ENCODE assay signal across 25 cellular contexts in the genomic region with DNA sequence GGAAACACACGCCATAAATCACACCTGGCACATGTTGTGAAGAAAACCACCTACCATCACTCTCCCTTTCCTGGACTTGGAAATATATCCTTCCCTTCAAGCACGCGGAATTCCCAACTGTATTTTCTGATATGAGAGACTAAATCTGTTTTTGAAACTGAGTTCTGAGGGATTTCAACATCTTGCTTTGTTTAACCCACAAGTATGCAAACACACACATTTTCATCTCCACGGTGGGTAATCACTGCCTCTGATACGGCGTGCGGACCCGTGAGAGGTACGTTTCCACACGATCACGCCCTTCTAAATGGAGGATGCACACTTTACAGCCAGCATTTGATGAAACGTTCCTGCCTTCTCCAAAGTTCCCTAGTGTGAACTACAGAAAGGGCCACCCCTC.
DNase-seq lines count a peak whose midpoint lies in the region; FAIRE-seq and TF ChIP-seq lines count a peak whose summit lies in the region.
"Had no signal": no experiment of that assay in that cellular context is flagged by ENCODE, and none has a peak within 500 bp of the region (broad histone marks: within the 10 kb centered on the region; RNA-seq: fewer than 3 reads in every experiment).

No MANE protein-coding gene starts in this region.

- H3K79me2 ChIP-seq in OCI-LY7 (ENCODE audit: insufficient read depth, low read depth, low read length) = no peaks in the 10 kb centered on the region

- no TSS peak for BruUV-seq in OCI-LY7 (replicated peaks; lab: Mats Ljungman, UMichigan)

- TF ChIP-seq CTCF in OCI-LY7 (conservative IDR thresholded peaks at IDR 0.05; ENCODE audit: low read length) = no peak
- TF ChIP-seq CTCF in endodermal cell (conservative IDR thresholded peaks at IDR 0.05) = no peak
- TF ChIP-seq CTCF in neural crest cell (conservative IDR thresholded peaks at IDR 0.05) = no peak

- FAIRE-seq in GM12892 (lab: Jason Lieb, UNC) = peak; percentile 54
- FAIRE-seq: GM12878, islet of Langerhans had no signal

- H3K27ac ChIP-seq in OCI-LY7 (ENCODE audit: low read depth, low read length, poor library complexity, severe bottlenecking) (no peak overlapping the region), endodermal cell (ENCODE audit: low read depth, low read length) (peak overlapping the region; percentile 44)
- H3K27ac ChIP-seq: brain microvascular endothelial cell, suprapubic skin had no signal

- CTCF ChIA-PET in OCI-LY7 (lab: Charles Lee; ENCODE audit: unreplicated experiment) = no interaction called here

- no peak overlapping the region for H3K9ac ChIP-seq in endodermal cell (ENCODE audit: extremely low read depth, low read length, poor library complexity, severe bottlenecking)

- H3K9me3 Mint-ChIP-seq in endodermal cell (peaks cover 12% of the 10 kb centered on the region), neural crest cell (no peaks in the 10 kb centered on the region)
- no peaks in the 10 kb centered on the region for H3K9me3 Mint-ChIP-seq in T-helper 2 cell treated with Interferon-gamma antibody and Interleukin-4, amounts not matched to agents 5 μg/mL and 100 μg/mL, for 36 hours
- H3K9me3 Mint-ChIP-seq: activated CD4-positive, alpha-beta memory T cell treated with anti-CD3 and anti-CD28 coated beads, Interleukin-2, amount 10 ng/mL, durations not matched to agents 7 days and 5 days; activated naive CD4-positive, alpha-beta T cell treated with anti-CD3 and anti-CD28 coated beads, Interleukin-2, amount 50 U/mL, for 24 hours; activated T-cell treated with anti-CD3 and anti-CD28 coated beads, Interleukin-2, amount 50 U/mL, for 24 hours; naive thymus-derived CD4-positive, alpha-beta T cell had no signal

- H3K27ac Mint-ChIP-seq in endodermal cell = peak overlapping the region; percentile 28
- H3K27ac Mint-ChIP-seq in neural crest cell (ENCODE audit: unreplicated experiment) = peak overlapping the region; percentile 5
- no peak overlapping the region for H3K27ac Mint-ChIP-seq in T-helper 2 cell treated with Interferon-gamma antibody and Interleukin-4, amounts not matched to agents 5 μg/mL and 100 μg/mL, for 36 hours
- H3K27ac Mint-ChIP-seq: activated CD4-positive, alpha-beta memory T cell treated with anti-CD3 and anti-CD28 coated beads, Interleukin-2, amount 10 ng/mL, durations not matched to agents 7 days and 5 days; activated naive CD4-positive, alpha-beta T cell treated with anti-CD3 and anti-CD28 coated beads, Interleukin-2, amount 50 U/mL, for 24 hours; activated T-cell treated with anti-CD3 and anti-CD28 coated beads, Interleukin-2, amount 50 U/mL, for 24 hours; naive thymus-derived CD4-positive, alpha-beta T cell had no signal

- H4K20me1 ChIP-seq in OCI-LY7 (ENCODE audit: insufficient read depth, low read length) = no peaks in the 10 kb centered on the region

- 75 to 80% methylated on average over 12 of the region's 12 CpGs for WGBS in endodermal cell (ENCODE audit: insufficient coverage in 1 of 2, insufficient read length in 1 of 2), 2 experiments

- no peaks in the 10 kb centered on the region for H3K27me3 ChIP-seq in endodermal cell (ENCODE audit: control insufficient read depth, insufficient read depth, low read length, poor library complexity, severe bottlenecking)
- H3K27me3 ChIP-seq: brain microvascular endothelial cell, heart left ventricle, suprapubic skin had no signal

- peaks cover 18% of the 10 kb centered on the region for H3K4me1 ChIP-seq in OCI-LY7 (ENCODE audit: insufficient read depth, low read length, poor library complexity, severe bottlenecking)
- peaks cover 11% of the 10 kb centered on the region for H3K4me1 ChIP-seq in endodermal cell (ENCODE audit: control insufficient read depth, insufficient read depth, low read length)

- H3K9me2 ChIP-seq in OCI-LY7 (ENCODE audit: insufficient read depth, low read length) = no peaks in the 10 kb centered on the region

- H3K4me3 ChIP-seq in OCI-LY7 (ENCODE audit: low read depth, low read length, poor library complexity, severe bottlenecking) (peak overlapping the region; percentile 12), endodermal cell (ENCODE audit: low read length) (no peak overlapping the region)
- H3K4me3 ChIP-seq: GM12878, heart left ventricle, smooth muscle cell, suprapubic skin had no signal

- TF ChIP-seq POLR2A in GM12892 (IDR thresholded peaks at IDR 0.05; ENCODE audit: low read depth, low read length) = no peak

- H3K4me1 Mint-ChIP-seq in endodermal cell = peaks cover 36% of the 10 kb centered on the region
- peaks cover 54% of the 10 kb centered on the region for H3K4me1 Mint-ChIP-seq in neural crest cell
- no peaks in the 10 kb centered on the region for H3K4me1 Mint-ChIP-seq in T-helper 2 cell treated with Interferon-gamma antibody and Interleukin-4, amounts not matched to agents 5 μg/mL and 100 μg/mL, for 36 hours (ENCODE audit: low read depth)
- H3K4me1 Mint-ChIP-seq: activated CD4-positive, alpha-beta memory T cell treated with anti-CD3 and anti-CD28 coated beads, Interleukin-2, amount 10 ng/mL, durations not matched to agents 7 days and 5 days; activated naive CD4-positive, alpha-beta T cell treated with anti-CD3 and anti-CD28 coated beads, Interleukin-2, amount 50 U/mL, for 24 hours; naive thymus-derived CD4-positive, alpha-beta T cell had no signal

- H3K36me3 ChIP-seq in OCI-LY7 (ENCODE audit: insufficient read depth, low read length) (no peaks in the 10 kb centered on the region), endodermal cell (ENCODE audit: control insufficient read depth, insufficient read depth, low read length) (peaks cover 17% of the 10 kb centered on the region)
- H3K36me3 ChIP-seq: brain microvascular endothelial cell had no signal

- H3K36me3 Mint-ChIP-seq in endodermal cell (ENCODE audit: low read depth) = peaks cover 54% of the 10 kb centered on the region
- H3K36me3 Mint-ChIP-seq in neural crest cell (ENCODE audit: low read depth) = peaks cover 24% of the 10 kb centered on the region
- H3K36me3 Mint-ChIP-seq in T-helper 2 cell treated with Interferon-gamma antibody and Interleukin-4, amounts not matched to agents 5 μg/mL and 100 μg/mL, for 36 hours (ENCODE audit: low read depth) = no peaks in the 10 kb centered on the region
- H3K36me3 Mint-ChIP-seq: activated naive CD4-positive, alpha-beta T cell treated with anti-CD3 and anti-CD28 coated beads, Interleukin-2, amount 50 U/mL, for 24 hours; naive thymus-derived CD4-positive, alpha-beta T cell had no signal

- H3K4me3 Mint-ChIP-seq in endodermal cell (no peak overlapping the region), neural crest cell (no peak overlapping the region)
- no peak overlapping the region for H3K4me3 Mint-ChIP-seq in T-helper 2 cell treated with Interferon-gamma antibody and Interleukin-4, amounts not matched to agents 5 μg/mL and 100 μg/mL, for 36 hours
- H3K4me3 Mint-ChIP-seq: activated CD4-positive, alpha-beta memory T cell treated with anti-CD3 and anti-CD28 coated beads, Interleukin-2, amount 10 ng/mL, durations not matched to agents 7 days and 5 days; activated naive CD4-positive, alpha-beta T cell treated with anti-CD3 and anti-CD28 coated beads, Interleukin-2, amount 50 U/mL, for 24 hours; activated T-cell treated with anti-CD3 and anti-CD28 coated beads, Interleukin-2, amount 50 U/mL, for 24 hours; naive thymus-derived CD4-positive, alpha-beta T cell had no signal

- no peaks in the 10 kb centered on the region for H3K27me3 Mint-ChIP-seq in endodermal cell (ENCODE audit: insufficient read depth)
- H3K27me3 Mint-ChIP-seq in neural crest cell (ENCODE audit: low read depth) = no peaks in the 10 kb centered on the region
- H3K27me3 Mint-ChIP-seq in T-helper 2 cell treated with Interferon-gamma antibody and Interleukin-4, amounts not matched to agents 5 μg/mL and 100 μg/mL, for 36 hours (ENCODE audit: low read depth) = no peaks in the 10 kb centered on the region
- H3K27me3 Mint-ChIP-seq: activated CD4-positive, alpha-beta memory T cell treated with anti-CD3 and anti-CD28 coated beads, Interleukin-2, amount 10 ng/mL, durations not matched to agents 7 days and 5 days; activated naive CD4-positive, alpha-beta T cell treated with anti-CD3 and anti-CD28 coated beads, Interleukin-2, amount 50 U/mL, for 24 hours had no signal

- H2AFZ ChIP-seq in OCI-LY7 (ENCODE audit: low read length) = no peak overlapping the region

- POLR2A ChIA-PET in OCI-LY7 (lab: Charles Lee) = no interaction called here

- H3K9me3 ChIP-seq in OCI-LY7 (ENCODE audit: low read length) = no peaks in the 10 kb centered on the region
- H3K9me3 ChIP-seq in endodermal cell (ENCODE audit: control insufficient read depth, low read length) = peaks cover 9% of the 10 kb centered on the region
- H3K9me3 ChIP-seq: heart left ventricle, suprapubic skin had no signal

- intact Hi-C loops in OCI-LY7 (cut with micrococcal nuclease; ENCODE audit: unreplicated experiment) = no loop called here

- DNase-seq in GM12892 (ENCODE audit: insufficient read length) = no peak
- DNase-seq in OCI-LY7 (ENCODE audit: low spot score) = no peak
- no peak for DNase-seq in endodermal cell
- no peak for DNase-seq in neural crest cell (ENCODE audit: low read depth, low spot score)
- DNase-seq in DMS114 treated with DMSO at 0.1 percent for 48 hours (lab: John Stamatoyannopoulos, UW; ENCODE audit: unreplicated experiment) = no peak
- DNase-seq in T-helper 2 cell treated with Interferon-gamma antibody and Interleukin-4, amounts not matched to agents 5 μg/mL and 100 μg/mL, for 36 hours (ENCODE audit: low spot score) = no peak
- no peak for DNase-seq in retina
- DNase-seq in COLO829 (ENCODE audit: low spot score) = no peak
- DNase-seq: activated CD4-positive, alpha-beta memory T cell treated with anti-CD3 and anti-CD28 coated beads, Interleukin-2, amount 10 ng/mL, durations not matched to agents 7 days and 5 days; activated T-cell treated with anti-CD3 and anti-CD28 coated beads, Interleukin-2, amount 50 U/mL, for 24 hours; AML-193; brain microvascular endothelial cell; dermis blood vessel endothelial cell; GDM1; mammary epithelial cell; naive thymus-derived CD4-positive, alpha-beta T cell; NCI-H1436; NCI-H2171; SW 1271 had no signal

- peak overlapping the region; percentile 72 for H3K4me2 ChIP-seq in OCI-LY7 (ENCODE audit: low read length)
- H3K4me2 ChIP-seq: smooth muscle cell had no signal
